In genomic region chr12:114248527-114248926, GRCh38 we compare ENCODE assay signal across 19 cellular contexts.
"Had no signal": no experiment of that assay in that cellular context is flagged by ENCODE, and none has a peak within 500 bp of the region (broad histone marks: within the 10 kb centered on the region; RNA-seq: fewer than 3 reads in every experiment).

No MANE protein-coding gene starts in this region.

- H3K4me3 ChIP-seq: adrenal gland, cardiac muscle cell, heart right ventricle, mucosa of descending colon, pancreas, tibial nerve had no signal

- H3K27ac ChIP-seq: adrenal gland, cardiac muscle cell, heart right ventricle, pancreas, tibial nerve had no signal

- DNase-seq: activated B cell treated with CpG ODN at 0.5 μM for 24 hours; activated CD4-positive, alpha-beta T cell treated with anti-CD3 and anti-CD28 coated beads for 36 hours; activated CD4-positive, alpha-beta T cell treated with anti-CD3 and anti-CD28 coated beads, Interleukin-2, amount 50 U/mL, for 48 hours; activated CD8-positive, alpha-beta memory T cell treated with anti-CD3 and anti-CD28 coated beads, Interleukin-2, amount 50 U/mL, for 48 hours; activated naive CD4-positive, alpha-beta T cell; activated T-cell treated with anti-CD3 and anti-CD28 coated beads, Interleukin-2, amount 50 U/mL, for 4 hours; adrenal gland; cortex of kidney; heart right ventricle; islet precursor cell; left colon; mesendoderm; mucosa of descending colon; nephron progenitor cell; pancreas; right cardiac atrium; T1000 had no signal

- H3K4me1 ChIP-seq: adrenal gland, heart right ventricle, pancreas, tibial nerve had no signal

- ATAC-seq: activated CD4-positive, alpha-beta T cell treated with anti-CD3 and anti-CD28 coated beads for 36 hours; activated T-cell treated with anti-CD3 and anti-CD28 coated beads, Interleukin-2, amount 50 U/mL, for 4 hours; heart right ventricle; left colon; mucosa of descending colon; pancreas; right cardiac atrium had no signal

- H3K36me3 ChIP-seq: adrenal gland, cardiac muscle cell, heart right ventricle, pancreas, tibial nerve had no signal

- H3K9me3 ChIP-seq: adrenal gland, heart right ventricle, mucosa of descending colon, pancreas had no signal

- H3K27me3 ChIP-seq: cardiac muscle cell, tibial nerve had no signal
